Comparison of ENCODE assay signal across 8 cellular contexts in genomic region chr15:73683624-73684536, GRCh38. TPM values are rescaled to one million over a fixed set of nuclear protein-coding genes. Genes with fewer than 3 reads are reported as not detected.
DNase-seq lines count a peak whose midpoint lies in the region; ATAC-seq and TF ChIP-seq lines count a peak whose summit lies in the region.

TSS of gene CD276 (plus strand) at chr15:73684383. CDS start at chr15:73699640, 15,257 bp downstream.

- POLR2A ChIA-PET in activated B cell treated with CpG ODN at 0.5 μM for 24 hours (lab: Charles Lee), result no interaction called here

- CTCF ChIA-PET in activated B cell treated with CpG ODN at 0.5 μM for 24 hours (lab: Charles Lee), result interaction anchor here (0.9 to 1.1 kb wide), 2 partner anchors 16 to 20 kb away, joined by 3 read pairs; no protein-coding TSS in a partner anchor

- H3K4me1 ChIP-seq in HUES48 (ENCODE audit: control insufficient read depth, insufficient read depth, low read length) (peaks cover 12% of the 10 kb centered on the region; the same call in 1 of the 2 replicates), esophagus muscularis mucosa (peaks cover 43 to 58% (median 54%) of the 10 kb centered on the region in 4 donors), thymus (ENCODE audit: control insufficient read depth, insufficient read depth, low read length) (no peaks in the 10 kb centered on the region)

- H3K4me3 ChIP-seq in HUES48 (ENCODE audit: low read depth, low read length) (peak within 1 kb of the TSS; percentile 68), esophagus muscularis mucosa (peak within 1 kb of the TSS; percentile 93 to 96 (median 95)), thymus (ENCODE audit: low read length) (peak within 1 kb of the TSS; percentile 40)

- DNase-seq in DMS53 treated with DMSO at 0.1 percent for 48 hours (lab: John Stamatoyannopoulos, UW; ENCODE audit: unreplicated experiment), result peak; percentile 22
- no peak for DNase-seq in activated B cell treated with CpG ODN at 0.5 μM for 24 hours
- DNase-seq in esophagus muscularis mucosa (ENCODE audit: extremely low spot score), result no peak
- DNase-seq in midbrain (lab: John Stamatoyannopoulos, UW), result peak; percentile 67
- no peak for DNase-seq in activated CD4-positive, CD25-positive, alpha-beta regulatory T cell treated with anti-CD3 and anti-CD28 coated beads, Interleukin-2, amount 50 U/mL, for 72 hours

- no peaks in the 10 kb centered on the region for H3K9me3 ChIP-seq in HUES48 (ENCODE audit: control insufficient read depth, insufficient read depth, low read length)
- H3K9me3 ChIP-seq in esophagus muscularis mucosa, result no peaks in the 10 kb centered on the region
- no peaks in the 10 kb centered on the region for H3K9me3 ChIP-seq in thymus (ENCODE audit: control insufficient read depth)

- no peak within 1 kb of the TSS for H3K27ac Mint-ChIP-seq in activated B cell treated with CpG ODN at 0.5 μM for 24 hours

- H3K9me3 Mint-ChIP-seq in activated B cell treated with CpG ODN at 0.5 μM for 24 hours, result no peaks in the 10 kb centered on the region

- no peaks in the 10 kb centered on the region for H3K36me3 Mint-ChIP-seq in activated B cell treated with CpG ODN at 0.5 μM for 24 hours (ENCODE audit: low read depth)

- H3K27ac ChIP-seq in HUES48 (ENCODE audit: low read depth, low read length) (peak within 1 kb of the TSS; percentile 91), esophagus muscularis mucosa (replicated peaks in 1 of 4) (peak within 1 kb of the TSS; percentile 88 to 93 (median 91)), thymus (ENCODE audit: low read depth) (no peak within 1 kb of the TSS)

- 3% methylated on average over 14 of the region's 68 CpGs for WGBS in esophagus muscularis mucosa
- 4% methylated on average over 68 of the region's 68 CpGs for WGBS in thymus

- peak within 1 kb of the TSS; percentile 48 for H3K9ac ChIP-seq in HUES48 (ENCODE audit: low read depth, low read length)

- peaks cover 12% of the 10 kb centered on the region for H3K4me1 Mint-ChIP-seq in activated B cell treated with CpG ODN at 0.5 μM for 24 hours

- H3K27me3 ChIP-seq in HUES48 (ENCODE audit: control insufficient read depth, insufficient read depth, low read length) (no peaks in the 10 kb centered on the region), esophagus muscularis mucosa (peaks cover 0 to 5% (median 0%) of the 10 kb centered on the region in 4 donors), thymus (ENCODE audit: control insufficient read depth, insufficient read depth) (peaks cover 41% of the 10 kb centered on the region)

- no peak for TF ChIP-seq POLR2A in esophagus muscularis mucosa (IDR thresholded peaks at IDR 0.05; ENCODE audit: low read depth)

- H3K36me3 ChIP-seq in HUES48 (ENCODE audit: control insufficient read depth, insufficient read depth, low read length) (no peaks in the 10 kb centered on the region), esophagus muscularis mucosa (no peaks in the 10 kb centered on the region), thymus (ENCODE audit: control insufficient read depth, insufficient read depth) (no peaks in the 10 kb centered on the region)

- peaks cover 60% of the 10 kb centered on the region for H3K27me3 Mint-ChIP-seq in activated B cell treated with CpG ODN at 0.5 μM for 24 hours

- ATAC-seq in activated B cell treated with CpG ODN at 0.5 μM for 24 hours (ENCODE audit: low read depth), result no peak
- no peak for ATAC-seq in GM21786 (IDR thresholded peaks at IDR 0.05; ENCODE audit: unreplicated experiment)

- intact Hi-C loops in activated B cell treated with CpG ODN at 0.5 μM for 24 hours (cut with micrococcal nuclease) (no loop called here), esophagus muscularis mucosa (cut with DNase I) (no loop called here)

- TF ChIP-seq CTCF in activated B cell treated with CpG ODN at 0.5 μM for 24 hours (IDR thresholded peaks at IDR 0.05) (no peak), esophagus muscularis mucosa (IDR thresholded peaks at IDR 0.05) (peak; percentile 24 to 37 (median 27))

- no peak for TF ChIP-seq EP300 in esophagus muscularis mucosa (IDR thresholded peaks at IDR 0.05)

- peak within 1 kb of the TSS; percentile 46 for H3K4me3 Mint-ChIP-seq in activated B cell treated with CpG ODN at 0.5 μM for 24 hours

RNA-seq across cellular contexts. Expression of gene CD276, which starts in this region (rescaled TPM):
- total RNA-seq in activated B cell treated with CpG ODN at 0.5 μM for 24 hours (0.38 TPM in 1 of 2 replicates, not detected in the other), esophagus muscularis mucosa (10 to 100 TPM; 31.8 to 58.1 (median 40.1) TPM)
- polyA plus RNA-seq in thymus, result 11.3 TPM

Comparison
In these comparisons a context has a peak if more than half of its experiments do, and no peak if none do; other contexts are left out.
1. RNA of gene CD276 (total RNA-seq): 31.8 to 58.1 TPM in esophagus muscularis mucosa; 0.38 TPM in activated B cell treated with CpG ODN at 0.5 μM for 24 hours; every median in the first group is over 10 times any median in the second.
2. DNase-seq: peak in DMS53 treated with DMSO at 0.1 percent for 48 hours (single experiment) and midbrain (single experiment); none in activated B cell treated with CpG ODN at 0.5 μM for 24 hours (single experiment), esophagus muscularis mucosa (single experiment) and activated CD4-positive, CD25-positive, alpha-beta regulatory T cell treated with anti-CD3 and anti-CD28 coated beads, Interleukin-2, amount 50 U/mL, for 72 hours (single experiment).
3. H3K4me3 ChIP-seq: peak in every context shown above with its lines; median percentile 95 in esophagus muscularis mucosa; 68 in HUES48; 40 in thymus.